Comparison of ENCODE assay signal across 1 cellular context in the genomic region with DNA sequence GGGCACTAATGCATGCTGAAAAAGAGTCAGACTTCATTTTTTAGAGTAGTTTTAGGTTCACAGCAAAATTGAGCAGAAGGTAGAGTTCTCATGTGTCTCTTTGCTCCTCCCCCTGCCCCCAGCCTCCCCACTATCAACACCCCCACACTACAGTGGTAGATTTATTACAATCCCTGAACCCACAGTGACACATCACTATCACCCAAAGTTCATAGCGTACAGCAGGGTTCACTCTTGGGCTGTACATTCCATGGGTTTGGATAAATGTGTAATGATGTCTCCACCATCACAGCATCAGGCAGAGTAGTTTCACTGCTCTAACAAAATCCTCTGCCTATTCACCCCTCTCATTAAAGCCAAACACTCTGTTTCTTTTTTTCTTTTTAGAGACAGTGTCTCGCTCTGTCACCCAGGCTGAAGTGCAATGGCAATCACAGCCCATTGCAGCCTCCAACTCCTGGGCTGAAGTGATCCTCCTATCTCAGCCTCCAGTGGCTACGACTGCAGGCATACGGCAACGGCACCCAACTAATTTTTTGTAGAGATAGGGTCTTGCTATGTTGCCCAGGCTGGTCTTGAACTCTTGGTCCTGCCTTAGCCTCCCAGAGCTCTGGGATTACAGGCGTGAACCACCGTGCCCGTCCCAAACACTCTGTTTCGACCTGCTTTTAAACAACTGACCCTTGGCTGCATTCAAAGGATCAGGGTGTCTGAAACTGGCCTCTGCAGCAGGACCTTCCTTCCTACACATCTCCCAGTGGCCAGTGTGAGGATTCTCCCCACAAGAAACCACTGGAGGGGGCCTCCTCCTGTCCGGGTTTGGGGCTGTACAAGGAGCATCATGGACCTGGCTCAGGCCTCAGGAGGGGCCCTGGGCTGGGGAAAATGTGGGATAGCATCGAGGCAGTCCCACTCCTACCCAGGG.
TF ChIP-seq lines count a peak whose summit lies in the region.

No MANE protein-coding gene starts in this region.

TF ChIP-seq in IMR-90, 13 proteins besides CTCF, POLR2A, EP300 and RAD21:
- TF ChIP-seq MAZ (IDR thresholded peaks at IDR 0.05; ENCODE audit: borderline replicate concordance, low read depth, low read length) (no peak), FOS (IDR thresholded peaks at IDR 0.05; ENCODE audit: low read depth, low read length) (no peak), BHLHE40 (IDR thresholded peaks at IDR 0.05; ENCODE audit: low read depth, low read length) (no peak), RFX5 (IDR thresholded peaks at IDR 0.05; ENCODE audit: low read depth, low read length) (no peak), SMC3 (IDR thresholded peaks at IDR 0.05; ENCODE audit: low read depth, low read length) (no peak), RCOR1 (IDR thresholded peaks at IDR 0.05; ENCODE audit: insufficient replicate concordance, low read length) (no peak), CEBPB (IDR thresholded peaks at IDR 0.05; ENCODE audit: low read depth, low read length) (no peak), MAFK (IDR thresholded peaks at IDR 0.05; ENCODE audit: low read depth, low read length) (no peak), CHD1 (IDR thresholded peaks at IDR 0.05; ENCODE audit: low read depth, low read length) (no peak), NFE2L2 (IDR thresholded peaks at IDR 0.05; ENCODE audit: low read depth, low read length) (no peak)
- TF ChIP-seq, protein P1, sequence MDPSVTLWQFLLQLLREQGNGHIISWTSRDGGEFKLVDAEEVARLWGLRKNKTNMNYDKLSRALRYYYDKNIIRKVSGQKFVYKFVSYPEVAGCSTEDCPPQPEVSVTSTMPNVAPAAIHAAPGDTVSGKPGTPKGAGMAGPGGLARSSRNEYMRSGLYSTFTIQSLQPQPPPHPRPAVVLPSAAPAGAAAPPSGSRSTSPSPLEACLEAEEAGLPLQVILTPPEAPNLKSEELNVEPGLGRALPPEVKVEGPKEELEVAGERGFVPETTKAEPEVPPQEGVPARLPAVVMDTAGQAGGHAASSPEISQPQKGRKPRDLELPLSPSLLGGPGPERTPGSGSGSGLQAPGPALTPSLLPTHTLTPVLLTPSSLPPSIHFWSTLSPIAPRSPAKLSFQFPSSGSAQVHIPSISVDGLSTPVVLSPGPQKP (IDR thresholded peaks at IDR 0.05; ENCODE audit: borderline replicate concordance, low read depth, low read length), result no peak
